In genomic region chr9:127347831-127348699, GRCh38 we compare ENCODE assay signal across 9 cellular contexts. TPM values are rescaled to one million over a fixed set of nuclear protein-coding genes. Genes with fewer than 3 reads are reported as not detected.
DNase-seq lines count a peak whose midpoint lies in the region; ATAC-seq and TF ChIP-seq lines count a peak whose summit lies in the region.
"Had no signal": no experiment of that assay in that cellular context is flagged by ENCODE, and none has a peak within 500 bp of the region (broad histone marks: within the 10 kb centered on the region; RNA-seq: fewer than 3 reads in every experiment).

No MANE protein-coding gene starts in this region.

- no peaks in the 10 kb centered on the region for H3K27me3 ChIP-seq in right lobe of liver

- TF ChIP-seq CTCF in LNCaP clone FGC (IDR thresholded peaks at IDR 0.05; ENCODE audit: control insufficient read depth, extremely low read depth, insufficient read depth) (peak; percentile 83), astrocyte of the cerebellum (IDR thresholded peaks at IDR 0.05; ENCODE audit: low read depth, low read length, missing control alignments) (peak; percentile 75), right lobe of liver (IDR thresholded peaks at IDR 0.05) (peak; percentile 17 to 65 (median 40))

- in situ Hi-C loops in Caki2 (cut with HindIII; ENCODE audit: low pct_unique_long_range_greater_than_20kb, low sequenced_read_pairs) (no loop called here), astrocyte of the cerebellum (cut with HindIII; ENCODE audit: low sequenced_read_pairs) (no loop called here)

- ATAC-seq in right lobe of liver (peak; percentile 84 to 90 (median 87)), GM18867 (IDR thresholded peaks at IDR 0.05; ENCODE audit: unreplicated experiment) (no peak)

- peaks cover 0 to 4% (median 0%) of the 10 kb centered on the region in 4 donors for H3K36me3 ChIP-seq in right lobe of liver

- 74% methylated on average over 7 of the region's 7 CpGs for WGBS in right lobe of liver (ENCODE audit: insufficient coverage, low coverage, low lambda C conversion rate, missing lambda C conversion rate)

- H3K4me3 ChIP-seq in LNCaP clone FGC (ENCODE audit: low read depth, low read length) (no peak overlapping the region), astrocyte of the cerebellum (ENCODE audit: low read depth, low read length) (no peak overlapping the region), right lobe of liver (no peak overlapping the region)

- intact Hi-C loops in right lobe of liver (cut with DNase I): no loop called here

- no peak overlapping the region for H3K27ac ChIP-seq in right lobe of liver

- TF ChIP-seq POLR2A in right lobe of liver (IDR thresholded peaks at IDR 0.05): no peak

- no peaks in the 10 kb centered on the region for H3K9me3 ChIP-seq in right lobe of liver

- DNase-seq in Caki2 (ENCODE audit: low read depth) (peak; percentile 19), LNCaP clone FGC (ENCODE audit: low read depth) (peak; percentile 34), astrocyte of the cerebellum (ENCODE audit: low read depth) (peak; percentile 41), right lobe of liver (no peak), germinal center (ENCODE audit: low spot score) (no peak)
- no peak for DNase-seq in activated CD4-positive, CD25-positive, alpha-beta regulatory T cell (lab: John Stamatoyannopoulos, UW)
- DNase-seq in activated naive CD4-positive, alpha-beta T cell (lab: John Stamatoyannopoulos, UW): no peak
- DNase-seq: right cardiac atrium had no signal

- no peaks in the 10 kb centered on the region for H3K4me1 ChIP-seq in right lobe of liver

RNA-seq across cellular contexts. Expression of gene SLC2A8, which starts 48.9 kb away (rescaled TPM):
- 13.0 and 16.7 TPM in 2 replicates for total RNA-seq in Caki2 (2014; rRNA removed; shearing (Covaris generic); ENCODE audit: low replicate concordance)
- 10 to 100 TPM; 16.2 to 25.0 (median 18.8) TPM for total RNA-seq in right lobe of liver

Comparison
In these comparisons a context has a peak if more than half of its experiments do, and no peak if none do; other contexts are left out.
1. DNase-seq: peak in Caki2 (single experiment), LNCaP clone FGC (single experiment) and astrocyte of the cerebellum (single experiment); none in right lobe of liver (0 of 3), activated CD4-positive, CD25-positive, alpha-beta regulatory T cell (0 of 4), activated naive CD4-positive, alpha-beta T cell (0 of 4) and germinal center (single experiment).
2. Peak in every context shown above with its lines, with median percentiles within 50 percentile points of each other: CTCF ChIP-seq.